In the genomic region with DNA sequence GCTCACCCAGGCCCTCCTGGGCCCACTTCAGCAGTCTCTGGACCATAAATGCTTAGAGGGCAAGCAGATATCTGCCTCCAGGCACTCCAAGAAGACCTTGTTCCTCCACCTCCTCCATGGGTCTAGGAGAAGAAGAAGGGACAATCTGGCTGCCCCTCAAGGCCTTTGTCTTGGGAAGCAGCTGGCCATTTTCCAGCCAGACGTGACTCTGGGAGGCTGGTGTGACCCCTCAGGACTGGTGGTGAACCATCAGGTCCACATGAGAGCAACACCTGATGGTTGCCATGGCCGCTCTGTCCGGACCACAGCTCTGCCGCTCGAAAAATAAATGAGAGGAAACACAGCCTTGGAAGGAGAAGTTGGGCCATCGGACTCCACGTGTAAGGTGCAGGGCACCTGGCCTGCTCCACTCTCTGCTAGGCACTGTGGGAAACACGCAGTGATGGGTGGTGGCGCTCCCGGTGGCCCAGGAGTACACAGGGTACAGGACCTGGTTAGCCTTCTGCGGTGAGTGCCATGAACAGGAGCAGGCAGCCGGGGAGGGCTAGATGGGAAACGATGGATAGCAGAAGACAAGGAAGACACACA, we compare ENCODE assay signal across 12 cellular contexts. TPM values are rescaled to one million over a fixed set of nuclear protein-coding genes. Genes with fewer than 3 reads are reported as not detected.
DNase-seq lines count a peak whose midpoint lies in the region; ATAC-seq and TF ChIP-seq lines count a peak whose summit lies in the region.
"Had no signal": no experiment of that assay in that cellular context is flagged by ENCODE, and none has a peak within 500 bp of the region (broad histone marks: within the 10 kb centered on the region; RNA-seq: fewer than 3 reads in every experiment).

No MANE protein-coding gene starts in this region.

- CTCF ChIA-PET in CD8-positive, alpha-beta T cell (lab: Charles Lee) = no interaction called here

- H2AK5ac ChIP-seq in mesenchymal stem cell (ENCODE audit: low read length, severe bottlenecking) (peak overlapping the region; percentile 76), trophoblast cell (ENCODE audit: low read length) (peak overlapping the region; percentile 27)

- DNase-seq in mesenchymal stem cell (no peak), trophoblast cell (no peak), T-helper 2 cell (no peak), aorta (no peak)
- DNase-seq in CD8-positive, alpha-beta T cell = no peak
- DNase-seq: C1 segment of cervical spinal cord; Caco-2; CD4-positive, CD25-positive, alpha-beta regulatory T cell had no signal

- peaks cover 4% of the 10 kb centered on the region for H3K4me1 Mint-ChIP-seq in CD8-positive, alpha-beta T cell (ENCODE audit: low read depth)

- intact Hi-C loops in aorta (cut with DNase I) = loop anchor here in 1 of 2 donors (5.0 kb wide), 1 partner anchor 96 kb away; no protein-coding TSS in a partner anchor
- intact Hi-C loops in CD8-positive, alpha-beta T cell (cut with DNase I, micrococcal nuclease) = no loop called here

- H4K20me1 ChIP-seq in BLaER1 = peaks cover 13% of the 10 kb centered on the region
- peaks cover 0 to 21% (median 12%) of the 10 kb centered on the region in 11 experiments; a peak in 17 of 22 replicates for H4K20me1 ChIP-seq in BLaER1 treated with 17β-estradiol and CSF1 and Interleukin-3, amounts not matched to agents 10 nM and 100 nM

- H3K27me3 ChIP-seq in BLaER1 (no peaks in the 10 kb centered on the region), mesenchymal stem cell (ENCODE audit: control insufficient read depth in 1 of 2, insufficient read depth in 1 of 2, low read length in 2 of 2) (peaks cover 0 to 12% of the 10 kb centered on the region in 2 experiments), trophoblast cell (ENCODE audit: insufficient read depth, low read length) (no peaks in the 10 kb centered on the region), aorta (ENCODE audit: control insufficient read depth in 1 of 2, insufficient read depth in 2 of 2, low read length in 1 of 2) (no peaks in the 10 kb centered on the region)
- H3K27me3 ChIP-seq in BLaER1 treated with 17β-estradiol and CSF1 and Interleukin-3, amounts not matched to agents 10 nM and 100 nM = peaks cover 0 to 55% (median 0%) of the 10 kb centered on the region in 11 experiments; a peak in 9 of 22 replicates
- H3K27me3 ChIP-seq in CD8-positive, alpha-beta T cell (ENCODE audit: insufficient read depth, low read length) = no peaks in the 10 kb centered on the region

- H3K27me3 Mint-ChIP-seq in CD8-positive, alpha-beta T cell (ENCODE audit: low read depth) = peaks cover 17% of the 10 kb centered on the region
- H3K27me3 Mint-ChIP-seq: CD4-positive, CD25-positive, alpha-beta regulatory T cell had no signal

- H3K79me1 ChIP-seq in mesenchymal stem cell (replicated peaks; ENCODE audit: low read length, poor library complexity, severe bottlenecking) (no peaks in the 10 kb centered on the region), trophoblast cell (ENCODE audit: low read length) (peaks cover 27% of the 10 kb centered on the region)

- H2BK5ac ChIP-seq in mesenchymal stem cell (ENCODE audit: low read depth, low read length, poor library complexity, severe bottlenecking) = no peak overlapping the region
- no peak overlapping the region for H2BK5ac ChIP-seq in trophoblast cell (ENCODE audit: low read depth, low read length, poor library complexity)

- H3K4ac ChIP-seq in mesenchymal stem cell (ENCODE audit: low read depth in 1 of 2, low read length in 2 of 2) = peak overlapping the region in 1 of 2 experiments; percentile 40
- H3K4ac ChIP-seq in trophoblast cell (ENCODE audit: low read depth, low read length) = no peak overlapping the region

- H3K14ac ChIP-seq in mesenchymal stem cell (ENCODE audit: low read length in 2 of 2) (peak overlapping the region in 1 of 2 experiments; percentile 75), trophoblast cell (ENCODE audit: low read length) (peak overlapping the region; percentile 22)

- H2AFZ ChIP-seq in mesenchymal stem cell (ENCODE audit: low read depth, low read length) (no peak overlapping the region), trophoblast cell (ENCODE audit: insufficient read depth, low read length, poor library complexity) (no peak overlapping the region)

- H3K36me3 ChIP-seq in BLaER1 (no peaks in the 10 kb centered on the region), mesenchymal stem cell (ENCODE audit: control insufficient read depth in 1 of 2, insufficient read depth in 2 of 2, low read depth in 1 of 2, low read length in 2 of 2) (no peaks in the 10 kb centered on the region), trophoblast cell (ENCODE audit: control insufficient read depth in 1 of 2, insufficient read depth in 2 of 2, low read length in 2 of 2) (peaks cover 1 to 7% of the 10 kb centered on the region in 2 experiments), aorta (ENCODE audit: control insufficient read depth in 1 of 2, insufficient read depth in 2 of 2, low read length in 1 of 2) (no peaks in the 10 kb centered on the region)
- no peaks in the 10 kb centered on the region for H3K36me3 ChIP-seq in BLaER1 treated with 17β-estradiol and CSF1 and Interleukin-3, amounts not matched to agents 10 nM and 100 nM
- H3K36me3 ChIP-seq in CD8-positive, alpha-beta T cell (ENCODE audit: insufficient read depth, low read length) = no peaks in the 10 kb centered on the region
- H3K36me3 ChIP-seq: HAP-1 had no signal

- TF ChIP-seq CTCF in CD8-positive, alpha-beta T cell (IDR thresholded peaks at IDR 0.05) = no peak

- H4K91ac ChIP-seq in mesenchymal stem cell (ENCODE audit: low read length) (peak overlapping the region; percentile 77), trophoblast cell (ENCODE audit: low read depth, low read length) (no peak overlapping the region)

- no peak for ATAC-seq in aorta (ENCODE audit: low FRiP score)
- ATAC-seq in CD8-positive, alpha-beta T cell = no peak
- ATAC-seq: HepG2 had no signal

- H3K4me3 ChIP-seq in BLaER1 (0 out of 2 replicates have a peak overlapping the region, but pooled peaks have one; percentile 9), mesenchymal stem cell (ENCODE audit: insufficient read depth in 1 of 2, low read depth in 1 of 2, low read length in 2 of 2) (no peak overlapping the region), trophoblast cell (ENCODE audit: low read depth, low read length) (no peak overlapping the region), aorta (ENCODE audit: low read length in 2 of 2) (no peak overlapping the region)
- H3K4me3 ChIP-seq in BLaER1 treated with 17β-estradiol and CSF1 and Interleukin-3, amounts not matched to agents 10 nM and 100 nM = no peak overlapping the region
- no peak overlapping the region for H3K4me3 ChIP-seq in CD8-positive, alpha-beta T cell (ENCODE audit: low read depth, low read length)
- H3K4me3 ChIP-seq: HAP-1 had no signal

- H3K36me3 Mint-ChIP-seq in CD8-positive, alpha-beta T cell = no peaks in the 10 kb centered on the region
- H3K36me3 Mint-ChIP-seq: CD4-positive, CD25-positive, alpha-beta regulatory T cell had no signal

- H3K23ac ChIP-seq in mesenchymal stem cell (ENCODE audit: low read length in 2 of 2) = no peak overlapping the region
- H3K23ac ChIP-seq in trophoblast cell (ENCODE audit: low read length) = no peak overlapping the region

- 97% methylated on average over 13 of the region's 13 CpGs for WGBS in mesenchymal stem cell
- WGBS in trophoblast cell (ENCODE audit: extremely low coverage, insufficient coverage, insufficient read length) = no CpG with 5 or more reads among the region's 13 CpGs
- WGBS in aorta, 2 donors = 94 to 95% methylated on average over 13 of the region's 13 CpGs

- H3K27ac ChIP-seq in BLaER1 (peak overlapping the region; percentile 76), mesenchymal stem cell (ENCODE audit: low read length, poor library complexity, severe bottlenecking) (no peak overlapping the region), trophoblast cell (ENCODE audit: low read depth, low read length) (no peak overlapping the region), aorta (ENCODE audit: low read depth in 1 of 2, low read length in 2 of 2) (no peak overlapping the region)
- peak overlapping the region in 7 of 11 experiments; percentile 29 to 75 (median 70); a peak in 10 of 22 replicates for H3K27ac ChIP-seq in BLaER1 treated with 17β-estradiol and CSF1 and Interleukin-3, amounts not matched to agents 10 nM and 100 nM
- H3K27ac ChIP-seq in CD8-positive, alpha-beta T cell (ENCODE audit: low read depth, low read length) = no peak overlapping the region

- no peak overlapping the region for H2BK15ac ChIP-seq in mesenchymal stem cell (ENCODE audit: low read depth, poor library complexity, severe bottlenecking)

- H4K12ac ChIP-seq in trophoblast cell (ENCODE audit: low read depth, low read length) = no peak overlapping the region

- peak overlapping the region in 1 of 2 experiments; percentile 51 for H3K18ac ChIP-seq in mesenchymal stem cell (ENCODE audit: low read depth in 1 of 2, low read length in 2 of 2)
- no peak overlapping the region for H3K18ac ChIP-seq in trophoblast cell (ENCODE audit: low read length)

- peaks cover 88% of the 10 kb centered on the region for H3K4me1 ChIP-seq in BLaER1
- H3K4me1 ChIP-seq in BLaER1 treated with 17β-estradiol and CSF1 and Interleukin-3, amounts not matched to agents 10 nM and 100 nM = peaks cover 27 to 92% (median 82%) of the 10 kb centered on the region in 10 experiments
- peaks cover 32% of the 10 kb centered on the region for H3K4me1 ChIP-seq in mesenchymal stem cell (ENCODE audit: control insufficient read depth, insufficient read depth, low read depth, low read length)
- H3K4me1 ChIP-seq in trophoblast cell (ENCODE audit: control insufficient read depth in 1 of 2, insufficient read depth in 2 of 2, low read length in 2 of 2) = peaks cover 19 to 20% of the 10 kb centered on the region in 2 experiments
- no peaks in the 10 kb centered on the region for H3K4me1 ChIP-seq in aorta (ENCODE audit: control insufficient read depth in 1 of 2, insufficient read depth in 2 of 2, low read length in 2 of 2)
- H3K4me1 ChIP-seq in CD8-positive, alpha-beta T cell (ENCODE audit: insufficient read depth, low read length) = no peaks in the 10 kb centered on the region
- H3K4me1 ChIP-seq: HAP-1 had no signal

- POLR2A ChIA-PET in CD8-positive, alpha-beta T cell (lab: Charles Lee) = no interaction called here

- no peak overlapping the region for H3K4me3 Mint-ChIP-seq in CD8-positive, alpha-beta T cell

- H3K9ac ChIP-seq in BLaER1 (peak overlapping the region; percentile 52; the same call in 1 of the 2 replicates), mesenchymal stem cell (ENCODE audit: low read length) (no peak overlapping the region), trophoblast cell (ENCODE audit: low read length) (no peak overlapping the region)
- peak overlapping the region in 4 of 11 experiments; percentile 57 to 63 (median 61); a peak in 6 of 22 replicates for H3K9ac ChIP-seq in BLaER1 treated with 17β-estradiol and CSF1 and Interleukin-3, amounts not matched to agents 10 nM and 100 nM

- peak overlapping the region; percentile 38 for H4K8ac ChIP-seq in mesenchymal stem cell (ENCODE audit: low read length)
- no peak overlapping the region for H4K8ac ChIP-seq in trophoblast cell (ENCODE audit: low read depth, low read length)

- H3K4me2 ChIP-seq in BLaER1 (peak overlapping the region; percentile 99), mesenchymal stem cell (ENCODE audit: low read length, poor library complexity, severe bottlenecking) (no peak overlapping the region), trophoblast cell (ENCODE audit: low read length) (no peak overlapping the region)
- peak overlapping the region; percentile 48 to 100 (median 99); a peak in 20 of 22 replicates for H3K4me2 ChIP-seq in BLaER1 treated with 17β-estradiol and CSF1 and Interleukin-3, amounts not matched to agents 10 nM and 100 nM

- no peak overlapping the region for H3K27ac Mint-ChIP-seq in CD8-positive, alpha-beta T cell
- H3K27ac Mint-ChIP-seq: CD4-positive, CD25-positive, alpha-beta regulatory T cell had no signal

- H2BK12ac ChIP-seq in mesenchymal stem cell (ENCODE audit: low read length in 2 of 2) (peak overlapping the region; percentile 61 to 84), trophoblast cell (ENCODE audit: low read length) (peak overlapping the region; percentile 12)

- H3K9me3 ChIP-seq in BLaER1 = peaks cover 3% of the 10 kb centered on the region; the same call in 1 of the 2 replicates
- peaks cover 0 to 6% (median 1%) of the 10 kb centered on the region in 11 experiments; a peak in 3 of 22 replicates for H3K9me3 ChIP-seq in BLaER1 treated with 17β-estradiol and CSF1 and Interleukin-3, amounts not matched to agents 10 nM and 100 nM (replicated peaks in 1 of 11)
- H3K9me3 ChIP-seq in mesenchymal stem cell (ENCODE audit: control insufficient read depth, low read length) = no peaks in the 10 kb centered on the region
- H3K9me3 ChIP-seq in trophoblast cell (ENCODE audit: insufficient read depth, low read depth, low read length) = no peaks in the 10 kb centered on the region
- H3K9me3 ChIP-seq in aorta (ENCODE audit: control insufficient read depth, low read length) = no peaks in the 10 kb centered on the region
- H3K9me3 ChIP-seq in CD8-positive, alpha-beta T cell (ENCODE audit: low read length) = no peaks in the 10 kb centered on the region
- H3K9me3 ChIP-seq: Caco-2, HAP-1 had no signal

- H3K79me2 ChIP-seq in trophoblast cell (ENCODE audit: control insufficient read depth, insufficient read depth, low read length, poor library complexity) = peaks cover 21% of the 10 kb centered on the region

- H2BK120ac ChIP-seq in mesenchymal stem cell (ENCODE audit: low read depth, low read length) (peak overlapping the region; percentile 24), trophoblast cell (ENCODE audit: insufficient read depth, low read length, poor library complexity) (no peak overlapping the region)

- H3K9me3 Mint-ChIP-seq in CD8-positive, alpha-beta T cell = no peaks in the 10 kb centered on the region

RNA-seq across cellular contexts. Expression of gene COL5A1, which starts 3.0 kb away (rescaled TPM):
- polyA plus RNA-seq in mesenchymal stem cell (2013, experiment 1 of 2) = 754 TPM
- 709 TPM for polyA plus RNA-seq in mesenchymal stem cell (2013, experiment 2 of 2)
- polyA plus RNA-seq in trophoblast cell (2013) = 431 and 476 TPM in 2 replicates
- 100 to 1,000 TPM; 108 to 159 TPM for total RNA-seq in aorta
- polyA plus RNA-seq in aorta = 10 to 100 TPM; 18.7 to 57.7 TPM
- under 1 TPM; 0.31 to 0.33 TPM for total RNA-seq in CD8-positive, alpha-beta T cell
- total RNA-seq: HepG2 had no signal
- polyA plus RNA-seq: HepG2 had no signal

Comparison
In these comparisons a context has a peak if more than half of its experiments do, and no peak if none do; other contexts are left out.
1. H3K27ac ChIP-seq: peak in BLaER1 (single experiment) and BLaER1 treated with 17β-estradiol and CSF1 and Interleukin-3, amounts not matched to agents 10 nM and 100 nM (7 of 11); none in mesenchymal stem cell (single experiment), trophoblast cell (single experiment), aorta (0 of 2) and CD8-positive, alpha-beta T cell (single experiment).
2. H3K4me2 ChIP-seq: peak in BLaER1 (single experiment) and BLaER1 treated with 17β-estradiol and CSF1 and Interleukin-3, amounts not matched to agents 10 nM and 100 nM (11 of 11); none in mesenchymal stem cell (single experiment) and trophoblast cell (single experiment).
3. RNA of gene COL5A1, which starts 3.0 kb away (total RNA-seq): 108 to 159 TPM in aorta; 0.31 to 0.33 TPM in CD8-positive, alpha-beta T cell; every median in the first group is over 10 times any median in the second.